ENCODE assay signal across 11 cellular contexts in the genomic region with DNA sequence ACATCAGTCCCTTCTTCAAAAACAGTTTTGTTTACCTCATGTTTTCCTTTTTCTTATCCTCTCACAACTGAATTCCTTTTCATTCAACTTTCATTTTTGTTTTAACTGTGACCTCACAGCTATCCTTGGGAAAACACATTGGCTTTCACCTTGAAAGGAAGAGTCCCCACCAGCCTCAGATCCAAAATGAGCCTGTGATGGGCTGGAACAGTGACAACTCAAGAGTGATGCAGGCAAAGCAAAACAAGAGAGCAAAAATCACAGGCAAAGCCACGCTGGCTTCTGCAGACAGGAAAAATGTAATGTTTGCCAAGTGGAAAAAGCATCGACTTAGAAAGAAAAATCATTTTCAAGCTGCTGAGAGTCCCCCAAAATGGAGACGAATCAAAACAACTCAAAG. TPM values are rescaled to one million over a fixed set of nuclear protein-coding genes. Genes with fewer than 3 reads are reported as not detected.
DNase-seq lines count a peak whose midpoint lies in the region; ATAC-seq, FAIRE-seq and TF ChIP-seq lines count a peak whose summit lies in the region.
"Had no signal": no experiment of that assay in that cellular context is flagged by ENCODE, and none has a peak within 500 bp of the region (broad histone marks: within the 10 kb centered on the region; RNA-seq: fewer than 3 reads in every experiment).

No MANE protein-coding gene starts in this region.

- no peak overlapping the region for H2BK5ac ChIP-seq in neuronal stem cell (ENCODE audit: low read length)

- peak overlapping the region; percentile 1 for H2AFZ ChIP-seq in astrocyte (ENCODE audit: low read depth, low read length)
- no peak overlapping the region for H2AFZ ChIP-seq in neuronal stem cell (ENCODE audit: low read length)

- no peak for TF ChIP-seq POLR2A in gastrocnemius medialis (IDR thresholded peaks at IDR 0.05)

- H3K79me1 ChIP-seq in neuronal stem cell (ENCODE audit: low read depth, low read length): no peaks in the 10 kb centered on the region

- H4K8ac ChIP-seq in neuronal stem cell (ENCODE audit: low read depth, low read length): no peak overlapping the region

- H2BK12ac ChIP-seq in neuronal stem cell (ENCODE audit: low read length): no peak overlapping the region

- H2BK15ac ChIP-seq in neuronal stem cell (ENCODE audit: low read length): no peak overlapping the region

- H3K27me3 Mint-ChIP-seq in astrocyte (ENCODE audit: low read depth, unreplicated experiment): no peaks in the 10 kb centered on the region
- no peaks in the 10 kb centered on the region for H3K27me3 Mint-ChIP-seq in activated T-cell treated with anti-CD3 and anti-CD28 coated beads, Interleukin-2, amount 50 U/mL, for 72 hours (ENCODE audit: low read depth)

- H3K4me1 Mint-ChIP-seq in astrocyte (ENCODE audit: low read depth, unreplicated experiment): peaks cover 52% of the 10 kb centered on the region
- H3K4me1 Mint-ChIP-seq in activated T-cell treated with anti-CD3 and anti-CD28 coated beads, Interleukin-2, amount 50 U/mL, for 72 hours (ENCODE audit: low read depth): no peaks in the 10 kb centered on the region

- peak; percentile 35 for ATAC-seq in left ventricle myocardium superior
- ATAC-seq in gastrocnemius medialis: no peak
- no peak for ATAC-seq in GM19397 (IDR thresholded peaks at IDR 0.05; ENCODE audit: unreplicated experiment)
- ATAC-seq in activated T-cell treated with anti-CD3 and anti-CD28 coated beads, Interleukin-2, amount 50 U/mL, for 72 hours (replicated peaks in 1 of 2): no peak
- ATAC-seq: stimulated activated naive CD8-positive, alpha-beta T cell treated with anti-CD3 and anti-CD28 coated beads, Interleukin-15, Interleukin-2, amounts not matched to agents 100 U/mL and 50 U/mL, for 24 hours had no signal

- in situ Hi-C loops in gastrocnemius medialis (cut with MboI; ENCODE audit: low sequenced_read_pairs in 4 of 4): no loop called here

- H3K27me3 ChIP-seq in astrocyte (ENCODE audit: insufficient read depth, low read length) (no peaks in the 10 kb centered on the region), gastrocnemius medialis (no peaks in the 10 kb centered on the region), neuronal stem cell (ENCODE audit: control insufficient read depth in 3 of 3, insufficient read depth in 3 of 3, low read depth in 1 of 3, low read length in 3 of 3) (no peaks in the 10 kb centered on the region)
- H3K27me3 ChIP-seq: BLaER1 treated with 17β-estradiol and CSF1 and Interleukin-3, amounts not matched to agents 10 nM and 100 nM had no signal

- FAIRE-seq in astrocyte (lab: Jason Lieb, UNC): no peak

- H4K91ac ChIP-seq in neuronal stem cell (ENCODE audit: low read depth, low read length, poor library complexity): no peak overlapping the region

- H3K27ac ChIP-seq in astrocyte (ENCODE audit: low read depth, low read length): peak overlapping the region; percentile 91
- H3K27ac ChIP-seq in gastrocnemius medialis: peak overlapping the region; percentile 15 to 57 (median 42)
- no peak overlapping the region for H3K27ac ChIP-seq in neuronal stem cell (replicated peaks; ENCODE audit: low read length)
- H3K27ac ChIP-seq: BLaER1 treated with 17β-estradiol and CSF1 and Interleukin-3, amounts not matched to agents 10 nM and 100 nM had no signal

- no peak overlapping the region for H3K4me3 Mint-ChIP-seq in astrocyte (ENCODE audit: unreplicated experiment)
- no peak overlapping the region for H3K4me3 Mint-ChIP-seq in activated T-cell treated with anti-CD3 and anti-CD28 coated beads, Interleukin-2, amount 50 U/mL, for 72 hours

- no peak overlapping the region for H3K18ac ChIP-seq in neuronal stem cell (ENCODE audit: low read length)

- H3K4ac ChIP-seq in neuronal stem cell (ENCODE audit: low read length): no peak overlapping the region

- no peak for DNase-seq in AG09309 (ENCODE audit: low read depth)
- peak; percentile 57 for DNase-seq in astrocyte (ENCODE audit: low read depth)
- no peak for DNase-seq in left ventricle myocardium superior
- no peak for DNase-seq in gastrocnemius medialis
- DNase-seq in neuronal stem cell (ENCODE audit: low spot score): no peak
- DNase-seq in activated T-cell treated with anti-CD3 and anti-CD28 coated beads, Interleukin-2, amount 50 U/mL, for 72 hours: no peak
- DNase-seq in kidney tubule cell (ENCODE audit: low spot score): no peak
- DNase-seq: NCI-H524; stimulated activated naive CD8-positive, alpha-beta T cell treated with anti-CD3 and anti-CD28 coated beads, Interleukin-15, Interleukin-2, amounts not matched to agents 100 U/mL and 50 U/mL, for 24 hours had no signal

- intact Hi-C loops in left ventricle myocardium superior (cut with micrococcal nuclease) (no loop called here), gastrocnemius medialis (cut with DNase I; ENCODE audit: low total_unique reads) (loop anchor here (5.0 to 10.0 kb wide), 4 partner anchors 39 to 159 kb away; partner anchors contain the start of gene CNN3)

- H3K4me2 ChIP-seq in astrocyte (ENCODE audit: low read length) (peak overlapping the region; percentile 77), neuronal stem cell (ENCODE audit: insufficient read depth, low read length, poor library complexity, severe bottlenecking) (no peak overlapping the region)
- H3K4me2 ChIP-seq: BLaER1 treated with 17β-estradiol and CSF1 and Interleukin-3, amounts not matched to agents 10 nM and 100 nM had no signal

- H3K4me3 ChIP-seq in AG09309 (ENCODE audit: control insufficient read depth, low read depth, low read length) (peak overlapping the region; percentile 11), astrocyte (ENCODE audit: insufficient read depth, low read depth, low read length) (peak overlapping the region; percentile 18), gastrocnemius medialis (peak overlapping the region in 1 of 4 donors; percentile 9), neuronal stem cell (ENCODE audit: low read length in 2 of 2) (no peak overlapping the region)
- H3K4me3 ChIP-seq: BLaER1 treated with 17β-estradiol and CSF1 and Interleukin-3, amounts not matched to agents 10 nM and 100 nM had no signal

- peaks cover 4% of the 10 kb centered on the region for H3K9me3 Mint-ChIP-seq in astrocyte (ENCODE audit: unreplicated experiment)
- no peaks in the 10 kb centered on the region for H3K9me3 Mint-ChIP-seq in activated T-cell treated with anti-CD3 and anti-CD28 coated beads, Interleukin-2, amount 50 U/mL, for 72 hours

- peaks cover 30% of the 10 kb centered on the region for H3K4me1 ChIP-seq in astrocyte (ENCODE audit: insufficient read depth, low read length)
- peaks cover 0 to 9% of the 10 kb centered on the region in 2 donors for H3K4me1 ChIP-seq in gastrocnemius medialis
- H3K4me1 ChIP-seq in neuronal stem cell (ENCODE audit: control insufficient read depth in 2 of 2, insufficient read depth in 1 of 2, low read depth in 1 of 2, low read length in 2 of 2): peaks cover 4 to 9% of the 10 kb centered on the region in 2 donors
- H3K4me1 ChIP-seq: BLaER1 treated with 17β-estradiol and CSF1 and Interleukin-3, amounts not matched to agents 10 nM and 100 nM had no signal

- no peak for TF ChIP-seq CTCF in AG09309 (IDR thresholded peaks at IDR 0.05; ENCODE audit: control insufficient read depth, insufficient read depth, low read depth, low read length, missing control alignments)
- no peak for TF ChIP-seq CTCF in astrocyte (IDR thresholded peaks at IDR 0.05; ENCODE audit: insufficient read depth, low read depth, low read length)
- no peak for TF ChIP-seq CTCF in gastrocnemius medialis (IDR thresholded peaks at IDR 0.05 in 4 of 5, conservative IDR thresholded peaks at IDR 0.05 in 1 of 5)

- H4K20me1 ChIP-seq in astrocyte (ENCODE audit: insufficient read depth, low read length): no peaks in the 10 kb centered on the region
- H4K20me1 ChIP-seq: BLaER1 treated with 17β-estradiol and CSF1 and Interleukin-3, amounts not matched to agents 10 nM and 100 nM had no signal

- H2BK120ac ChIP-seq in neuronal stem cell (ENCODE audit: low read depth, low read length): no peak overlapping the region

- no CpG with 5 or more reads among the region's 3 CpGs for WGBS in neuronal stem cell (ENCODE audit: extremely low coverage in 2 of 2, insufficient read length in 2 of 2, insufficient replicate concordance in 1 of 2), 2 donors

- no peak overlapping the region for H3K14ac ChIP-seq in neuronal stem cell (ENCODE audit: low read length)

- H3K9ac ChIP-seq in astrocyte (ENCODE audit: low read length): peak overlapping the region; percentile 48
- no peak overlapping the region for H3K9ac ChIP-seq in neuronal stem cell (ENCODE audit: low read depth, low read length, poor library complexity)
- H3K9ac ChIP-seq: BLaER1 treated with 17β-estradiol and CSF1 and Interleukin-3, amounts not matched to agents 10 nM and 100 nM had no signal

- peaks cover 4% of the 10 kb centered on the region for H3K9me3 ChIP-seq in astrocyte (ENCODE audit: insufficient read depth, low read depth, low read length)
- H3K9me3 ChIP-seq in gastrocnemius medialis: no peaks in the 10 kb centered on the region
- peaks cover 3 to 9% of the 10 kb centered on the region in 2 donors for H3K9me3 ChIP-seq in neuronal stem cell (replicated peaks in 1 of 2; ENCODE audit: control insufficient read depth in 2 of 2, insufficient read depth in 1 of 2, low read depth in 1 of 2, low read length in 2 of 2)

- H3K36me3 ChIP-seq in astrocyte (ENCODE audit: insufficient read depth, low read length) (no peaks in the 10 kb centered on the region), gastrocnemius medialis (peaks cover 0 to 16% of the 10 kb centered on the region in 2 donors), neuronal stem cell (replicated peaks in 1 of 2; ENCODE audit: control insufficient read depth in 2 of 2, insufficient read depth in 2 of 2, low read length in 2 of 2) (peaks cover 0 to 3% of the 10 kb centered on the region in 2 donors)

- no peak overlapping the region for H2AK5ac ChIP-seq in neuronal stem cell (ENCODE audit: low read depth, low read length)

- H3K79me2 ChIP-seq in astrocyte (ENCODE audit: insufficient read depth, low read length): no peaks in the 10 kb centered on the region

- peaks cover 13% of the 10 kb centered on the region for H3K36me3 Mint-ChIP-seq in astrocyte (ENCODE audit: low read depth, unreplicated experiment)
- no peaks in the 10 kb centered on the region for H3K36me3 Mint-ChIP-seq in activated T-cell treated with anti-CD3 and anti-CD28 coated beads, Interleukin-2, amount 50 U/mL, for 72 hours (ENCODE audit: insufficient read depth in 2 of 2)

- peak overlapping the region; percentile 28 for H3K27ac Mint-ChIP-seq in astrocyte (ENCODE audit: unreplicated experiment)
- no peak overlapping the region for H3K27ac Mint-ChIP-seq in activated T-cell treated with anti-CD3 and anti-CD28 coated beads, Interleukin-2, amount 50 U/mL, for 72 hours

- H3K23ac ChIP-seq in neuronal stem cell (ENCODE audit: low read depth, low read length, poor library complexity): no peak overlapping the region

RNA-seq across cellular contexts. Expression of gene ALG14, which starts 51.0 kb away (rescaled TPM):
- total RNA-seq in astrocyte: 6.9 and 8.1 TPM in 2 replicates
- 1.3 TPM for total RNA-seq in left ventricle myocardium superior
- total RNA-seq in gastrocnemius medialis: under 1 TPM; 0.24 to 0.97 (median 0.77) TPM
- polyA plus RNA-seq in neuronal stem cell (2013, experiment 1 of 2): 2.5 TPM
- 3.3 TPM for polyA plus RNA-seq in neuronal stem cell (2013, experiment 2 of 2)
- total RNA-seq in activated T-cell treated with anti-CD3 and anti-CD28 coated beads, Interleukin-2, amount 50 U/mL, for 72 hours: 1 to 10 TPM; 3.4 to 4.1 TPM

Comparison
In these comparisons a context has a peak if more than half of its experiments do, and no peak if none do; other contexts are left out.
1. H3K4me3 ChIP-seq: peak in AG09309 (single experiment) and astrocyte (single experiment); none in neuronal stem cell (0 of 2).